7 cellular contexts compared by ENCODE assay signal in the genomic region with DNA sequence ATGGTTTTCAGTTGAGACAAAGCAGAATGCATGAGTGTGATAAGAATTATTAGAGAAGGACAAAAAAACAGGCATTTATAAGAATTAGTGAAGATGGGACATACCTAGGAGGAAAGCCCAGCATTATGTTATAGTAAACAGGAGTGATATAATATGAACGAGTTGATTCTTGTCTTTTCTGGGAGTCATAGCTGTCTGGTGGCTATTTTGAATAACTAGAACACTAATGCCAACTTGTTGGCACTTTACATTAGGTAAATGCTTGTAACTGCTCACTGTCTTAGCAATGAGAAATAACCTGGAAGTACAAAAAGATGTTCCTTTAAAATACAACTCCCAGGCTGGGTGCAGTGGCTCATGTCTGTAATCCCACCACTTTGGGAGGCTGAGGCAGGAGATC.
"Had no signal": no experiment of that assay in that cellular context is flagged by ENCODE, and none has a peak within 500 bp of the region (broad histone marks: within the 10 kb centered on the region; RNA-seq: fewer than 3 reads in every experiment).

No MANE protein-coding gene starts in this region.

- H2AFZ ChIP-seq: GM23338 had no signal

- H3K9me3 Mint-ChIP-seq: GM23338, H9 had no signal

- H3K4me2 ChIP-seq: GM23338 had no signal

- H3K4me3 Mint-ChIP-seq: GM23338, H9, IgD-negative memory B cell had no signal

- DNase-seq: H9, HCEC 1CT had no signal

- H3K4me1 Mint-ChIP-seq: GM23338, H9, IgD-negative memory B cell had no signal

- ATAC-seq: GM23338, HepG2 had no signal

- H3K36me3 Mint-ChIP-seq: IgD-negative memory B cell had no signal

- H3K4me3 ChIP-seq: GM23338 had no signal

- H3K27me3 Mint-ChIP-seq: IgD-negative memory B cell had no signal

- FAIRE-seq: H1, H54, HepG2 had no signal

- H3K27ac Mint-ChIP-seq: GM23338, H9, IgD-negative memory B cell had no signal
